In genomic region chr5:76402251-76402879, GRCh38 we compare ENCODE assay signal across 8 cellular contexts. TPM values are rescaled to one million over a fixed set of nuclear protein-coding genes. Genes with fewer than 3 reads are reported as not detected.
DNase-seq lines count a peak whose midpoint lies in the region; ATAC-seq and TF ChIP-seq lines count a peak whose summit lies in the region.

No MANE protein-coding gene starts in this region.

- H3K27ac Mint-ChIP-seq in CD4-positive, alpha-beta T cell: peak overlapping the region; percentile 94
- peak overlapping the region; percentile 97 to 99 (median 98) for H3K27ac Mint-ChIP-seq in IgD-negative memory B cell
- peak overlapping the region; percentile 92 for H3K27ac Mint-ChIP-seq in dendritic cell treated with granulocyte-macrophage colony-stimulating factor and Interleukin-4, amounts not matched to agents 40 ng/mL and 50 ng/mL, for 4 days

- intact Hi-C loops in CD4-positive, alpha-beta T cell (cut with DNase I, micrococcal nuclease): loop anchor here (1.0 to 10.0 kb wide), 8 partner anchors 18 to 888 kb away; partner anchors contain the start of genes CERT1 (in 1 of the 2) and POLK (in 1 of the 2)
- intact Hi-C loops in dendritic cell treated with granulocyte-macrophage colony-stimulating factor and Interleukin-4, amounts not matched to agents 40 ng/mL and 50 ng/mL, for 4 days (cut with micrococcal nuclease): loop anchor here (10.0 kb wide), 3 partner anchors 108 to 888 kb away; partner anchors contain the start of genes CERT1 and POLK

- peak overlapping the region; percentile 75 for H3K4me3 ChIP-seq in mononuclear cell (ENCODE audit: low read length)

- peaks cover 18% of the 10 kb centered on the region for H3K36me3 Mint-ChIP-seq in CD4-positive, alpha-beta T cell (ENCODE audit: low read depth)
- no peaks in the 10 kb centered on the region for H3K36me3 Mint-ChIP-seq in IgD-negative memory B cell
- peaks cover 18% of the 10 kb centered on the region for H3K36me3 Mint-ChIP-seq in dendritic cell treated with granulocyte-macrophage colony-stimulating factor and Interleukin-4, amounts not matched to agents 40 ng/mL and 50 ng/mL, for 4 days (ENCODE audit: low read depth)

- POLR2A ChIA-PET in CD4-positive, alpha-beta T cell (lab: Charles Lee): interaction anchor here (0.5 to 5.0 kb wide), 23 partner anchors 11 to 685 kb away, joined by 3 to 136 read pairs (median 5); partner anchors contain the start of gene POC5

- H3K9me3 Mint-ChIP-seq in CD4-positive, alpha-beta T cell: no peaks in the 10 kb centered on the region
- peaks cover 0 to 1% (median 0%) of the 10 kb centered on the region in 3 donors for H3K9me3 Mint-ChIP-seq in IgD-negative memory B cell
- no peaks in the 10 kb centered on the region for H3K9me3 Mint-ChIP-seq in dendritic cell treated with granulocyte-macrophage colony-stimulating factor and Interleukin-4, amounts not matched to agents 40 ng/mL and 50 ng/mL, for 4 days

- H3K27ac ChIP-seq in CD4-positive, alpha-beta T cell (ENCODE audit: low read depth, low read length): peak overlapping the region; percentile 93

- H3K27me3 ChIP-seq in CD4-positive, alpha-beta T cell (ENCODE audit: control insufficient read depth, insufficient read depth, low read length): no peaks in the 10 kb centered on the region
- H3K27me3 ChIP-seq in mononuclear cell (ENCODE audit: insufficient read depth, low read length): no peaks in the 10 kb centered on the region

- no peak for TF ChIP-seq CTCF in CD4-positive, alpha-beta T cell (IDR thresholded peaks at IDR 0.05)

- H3K4me3 Mint-ChIP-seq in CD4-positive, alpha-beta T cell: peak overlapping the region; percentile 92
- peak overlapping the region; percentile 91 to 98 (median 94) for H3K4me3 Mint-ChIP-seq in IgD-negative memory B cell
- peak overlapping the region; percentile 91 for H3K4me3 Mint-ChIP-seq in dendritic cell treated with granulocyte-macrophage colony-stimulating factor and Interleukin-4, amounts not matched to agents 40 ng/mL and 50 ng/mL, for 4 days

- DNase-seq in CD4-positive, alpha-beta T cell: peak; percentile 53 to 90 (median 69)
- DNase-seq in activated CD4-positive, alpha-beta T cell treated with anti-CD3 and anti-CD28 coated beads for 1 hour: peak; percentile 54
- peak; percentile 39 to 63 for DNase-seq in stimulated activated CD8-positive, alpha-beta memory T cell treated with anti-CD3 and anti-CD28 coated beads, Interleukin-4, amount 100 ng/mL, for 4 hours (ENCODE audit: low read depth in 2 of 2, low spot score in 1 of 2)
- no peak for DNase-seq in cerebellar nuclear complex (lab: John Stamatoyannopoulos, UW)

- peak; percentile 70 for ATAC-seq in CD4-positive, alpha-beta T cell (ENCODE audit: poor library complexity)
- ATAC-seq in GM21528 (IDR thresholded peaks at IDR 0.05; ENCODE audit: low FRiP score, unreplicated experiment): peak; percentile 47

- no peaks in the 10 kb centered on the region for H3K27me3 Mint-ChIP-seq in CD4-positive, alpha-beta T cell
- H3K27me3 Mint-ChIP-seq in IgD-negative memory B cell: peaks cover 4% of the 10 kb centered on the region
- no peaks in the 10 kb centered on the region for H3K27me3 Mint-ChIP-seq in dendritic cell treated with granulocyte-macrophage colony-stimulating factor and Interleukin-4, amounts not matched to agents 40 ng/mL and 50 ng/mL, for 4 days

- no peaks in the 10 kb centered on the region for H3K9me3 ChIP-seq in CD4-positive, alpha-beta T cell (ENCODE audit: control insufficient read depth, low read length)
- H3K9me3 ChIP-seq in mononuclear cell (ENCODE audit: low read depth, low read length): no peaks in the 10 kb centered on the region

- CTCF ChIA-PET in CD4-positive, alpha-beta T cell (lab: Charles Lee): interaction anchor here (0.6 to 6.3 kb wide), 15 partner anchors 12 to 714 kb away, joined by 3 to 75 read pairs (median 5); no protein-coding TSS in a partner anchor

- peaks cover 61% of the 10 kb centered on the region for H3K4me1 Mint-ChIP-seq in CD4-positive, alpha-beta T cell (ENCODE audit: low read depth)
- H3K4me1 Mint-ChIP-seq in IgD-negative memory B cell: peaks cover 28 to 42% (median 41%) of the 10 kb centered on the region in 3 donors
- H3K4me1 Mint-ChIP-seq in dendritic cell treated with granulocyte-macrophage colony-stimulating factor and Interleukin-4, amounts not matched to agents 40 ng/mL and 50 ng/mL, for 4 days (ENCODE audit: low read depth): peaks cover 56% of the 10 kb centered on the region

- H3K4me1 ChIP-seq in mononuclear cell (ENCODE audit: insufficient read depth, low read length): peaks cover 53% of the 10 kb centered on the region

RNA-seq across cellular contexts. Expression of gene IQGAP2, which starts 0.7 kb away (rescaled TPM):
- total RNA-seq in CD4-positive, alpha-beta T cell: 10 to 100 TPM; 58.8 TPM
- polyA plus RNA-seq in IgD-negative memory B cell: 8.0 TPM
- total RNA-seq in mononuclear cell: 75.0 TPM

Comparison
In these comparisons a context has a peak if more than half of its experiments do, and no peak if none do; other contexts are left out.
1. DNase-seq: peak in CD4-positive, alpha-beta T cell (10 of 10), activated CD4-positive, alpha-beta T cell treated with anti-CD3 and anti-CD28 coated beads for 1 hour (single experiment) and stimulated activated CD8-positive, alpha-beta memory T cell treated with anti-CD3 and anti-CD28 coated beads, Interleukin-4, amount 100 ng/mL, for 4 hours (2 of 2); none in cerebellar nuclear complex (0 of 2).
2. Peak in every context shown above with its lines, with median percentiles within 50 percentile points of each other: H3K27ac Mint-ChIP-seq and H3K4me3 Mint-ChIP-seq.